ENCODE assay signal across 8 cellular contexts in the genomic region with DNA sequence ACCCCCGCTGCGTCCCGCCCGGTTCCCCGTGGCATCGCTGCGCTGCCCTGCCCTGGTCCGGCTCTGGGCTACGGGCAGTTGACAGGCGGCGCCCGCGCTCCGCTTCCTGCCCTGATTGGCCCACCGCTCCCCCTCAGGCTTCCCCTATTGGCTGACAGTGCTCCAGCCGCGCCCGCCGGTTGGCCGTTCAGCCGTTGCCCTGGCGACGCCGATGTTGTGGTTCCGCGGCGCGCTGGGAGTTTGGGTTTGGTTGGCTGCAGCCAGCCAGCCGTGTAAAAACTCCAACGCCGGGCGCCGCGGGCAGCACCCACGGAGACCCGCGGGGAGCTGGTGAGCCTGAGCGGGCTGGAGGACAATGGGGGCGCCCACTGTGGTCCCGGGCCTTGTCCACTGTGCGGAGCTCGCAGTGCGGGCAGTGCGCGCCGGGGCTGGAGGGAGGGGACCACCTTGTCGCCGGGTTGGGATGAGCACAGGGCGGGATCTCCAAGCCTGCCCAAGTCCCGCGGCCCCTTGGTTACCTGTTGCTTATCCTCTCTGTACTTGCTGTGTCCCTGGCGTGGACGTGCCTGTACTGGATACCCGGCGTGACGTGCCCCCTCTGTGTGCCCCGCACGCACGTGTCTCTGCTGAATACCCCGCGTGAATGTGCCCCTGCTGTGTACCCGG. TPM values are rescaled to one million over a fixed set of nuclear protein-coding genes. Genes with fewer than 3 reads are reported as not detected.
DNase-seq lines count a peak whose midpoint lies in the region; ATAC-seq and TF ChIP-seq lines count a peak whose summit lies in the region.

TSS of gene C7orf57 (plus strand) at position 243 of the 666 bp plus-strand sequence. CDS start 766 bp downstream, outside the sequence.

- H3K27ac Mint-ChIP-seq in activated naive CD8-positive, alpha-beta T cell treated with anti-CD3 and anti-CD28 coated beads, Interleukin-2, amount 10 ng/mL, durations not matched to agents 7 days and 5 days, result no peak within 1 kb of the TSS

- TF ChIP-seq POLR2A in ovary (IDR thresholded peaks at IDR 0.05) (no peak), testis (IDR thresholded peaks at IDR 0.05) (no peak)

- H3K9me2 ChIP-seq in SK-N-SH, result no peaks in the 10 kb centered on the region

- H3K4me1 ChIP-seq in SK-N-SH (ENCODE audit: control insufficient read depth in 1 of 2, insufficient read depth in 2 of 2, low read depth in 1 of 2, low read length in 1 of 2), result peaks cover 6 to 12% of the 10 kb centered on the region in 2 experiments; a peak in 1 of 4 replicates
- H3K4me1 ChIP-seq in ovary (ENCODE audit: insufficient read depth), result peaks cover 11% of the 10 kb centered on the region
- peaks cover 4% of the 10 kb centered on the region for H3K4me1 ChIP-seq in testis

- 0% methylated on average over 34 of the region's 62 CpGs for WGBS in SK-N-SH (ENCODE audit: low lambda C conversion rate)
- WGBS in ovary, 3 donors, result 1 to 2% (median 1%) methylated on average over 49 to 62 of the region's 62 CpGs
- WGBS in testis, 2 donors, result 2% methylated on average over 28 of the region's 62 CpGs; no CpG with 5 or more reads in 1 of the 2 donors

- DNase-seq in DMS79 treated with DMSO at 0.1 percent for 48 hours (lab: John Stamatoyannopoulos, UW) (peak; percentile 66), SK-N-SH (peak; percentile 99), cardiac septum (ENCODE audit: low spot score) (peak; percentile 96), ovary (peak; percentile 68 to 90 (median 80)), testis (peak; percentile 92)
- peak; percentile 86 for DNase-seq in activated naive CD8-positive, alpha-beta T cell treated with anti-CD3 and anti-CD28 coated beads, Interleukin-2, amount 10 ng/mL, durations not matched to agents 7 days and 5 days

- no peaks in the 10 kb centered on the region for H3K9me3 Mint-ChIP-seq in activated naive CD8-positive, alpha-beta T cell treated with anti-CD3 and anti-CD28 coated beads, Interleukin-2, amount 10 ng/mL, durations not matched to agents 7 days and 5 days

- H3K9me3 ChIP-seq in SK-N-SH, result no peaks in the 10 kb centered on the region
- no peaks in the 10 kb centered on the region for H3K9me3 ChIP-seq in ovary
- no peaks in the 10 kb centered on the region for H3K9me3 ChIP-seq in testis

- peak within 1 kb of the TSS; percentile 85; the same call in 1 of the 2 replicates for H2AFZ ChIP-seq in SK-N-SH (ENCODE audit: low read depth)

- POLR2A ChIA-PET in SK-N-SH (lab: Yijun Ruan, JAX), result no interaction called here
- POLR2A ChIA-PET in activated naive CD8-positive, alpha-beta T cell treated with anti-CD3 and anti-CD28 coated beads, Interleukin-2, amount 10 ng/mL, durations not matched to agents 7 days and 5 days (lab: Charles Lee), result interaction anchor here (0.5 to 1.0 kb wide), 2 partner anchors 50 to 134 kb away, joined by 3 read pairs; no protein-coding TSS in a partner anchor

- peak; percentile 100 for ATAC-seq in GM21737 (IDR thresholded peaks at IDR 0.05; ENCODE audit: unreplicated experiment)
- peak; percentile 98 for ATAC-seq in activated naive CD8-positive, alpha-beta T cell treated with anti-CD3 and anti-CD28 coated beads, Interleukin-2, amount 10 ng/mL, durations not matched to agents 7 days and 5 days (ENCODE audit: low read depth)

- H3K79me2 ChIP-seq in SK-N-SH (ENCODE audit: insufficient read depth), result no peaks in the 10 kb centered on the region

- no peaks in the 10 kb centered on the region for H3K36me3 Mint-ChIP-seq in activated naive CD8-positive, alpha-beta T cell treated with anti-CD3 and anti-CD28 coated beads, Interleukin-2, amount 10 ng/mL, durations not matched to agents 7 days and 5 days

- H3K4me2 ChIP-seq in SK-N-SH, result peak within 1 kb of the TSS; percentile 96

- no peak for TF ChIP-seq RAD21 in Ishikawa (IDR thresholded peaks at IDR 0.05; ENCODE audit: low read depth)
- no peak; the same call in 1 of the 2 replicates for TF ChIP-seq RAD21 in SK-N-SH (IDR thresholded peaks at IDR 0.05; ENCODE audit: low read length)

- H3K4me1 Mint-ChIP-seq in activated naive CD8-positive, alpha-beta T cell treated with anti-CD3 and anti-CD28 coated beads, Interleukin-2, amount 10 ng/mL, durations not matched to agents 7 days and 5 days, result peaks cover 12% of the 10 kb centered on the region

- TF ChIP-seq EP300 in Ishikawa (IDR thresholded peaks at IDR 0.05; ENCODE audit: borderline replicate concordance) (no peak), SK-N-SH (IDR thresholded peaks at IDR 0.05; ENCODE audit: borderline replicate concordance in 1 of 2, low read depth in 1 of 2, low read length in 1 of 2) (no peak), ovary (IDR thresholded peaks at IDR 0.05) (no peak)

- peaks cover 41% of the 10 kb centered on the region for H3K27me3 Mint-ChIP-seq in activated naive CD8-positive, alpha-beta T cell treated with anti-CD3 and anti-CD28 coated beads, Interleukin-2, amount 10 ng/mL, durations not matched to agents 7 days and 5 days

- TF ChIP-seq CTCF in SK-N-SH (IDR thresholded peaks at IDR 0.05) (peak; percentile 20; the same call in 1 of the 2 replicates), ovary (IDR thresholded peaks at IDR 0.05) (peak in 1 of 3 donors; percentile 24), testis (IDR thresholded peaks at IDR 0.05) (no peak)

- CTCF ChIA-PET in SK-N-SH (lab: Yijun Ruan, JAX), result interaction anchor here (2.7 kb wide), 1 partner anchor 75 kb away, joined by 11 read pairs; no protein-coding TSS in a partner anchor

- H4K20me1 ChIP-seq in SK-N-SH (ENCODE audit: insufficient read depth), result no peaks in the 10 kb centered on the region

- H3K4me3 ChIP-seq in SK-N-SH (ENCODE audit: low read depth in 2 of 2, low read length in 1 of 2), result peak within 1 kb of the TSS; percentile 72 to 73
- H3K4me3 ChIP-seq in ovary, result peak within 1 kb of the TSS; percentile 35
- H3K4me3 ChIP-seq in testis, result peak within 1 kb of the TSS; percentile 46 to 63

- peak within 1 kb of the TSS; percentile 84 for H3K4me3 Mint-ChIP-seq in activated naive CD8-positive, alpha-beta T cell treated with anti-CD3 and anti-CD28 coated beads, Interleukin-2, amount 10 ng/mL, durations not matched to agents 7 days and 5 days

- H3K9ac ChIP-seq in SK-N-SH, result peak within 1 kb of the TSS; percentile 46; the same call in 1 of the 2 replicates

- peaks cover 5% of the 10 kb centered on the region; the same call in 1 of the 2 replicates for H3K27me3 ChIP-seq in SK-N-SH (ENCODE audit: insufficient read depth)
- H3K27me3 ChIP-seq in ovary, result no peaks in the 10 kb centered on the region
- H3K27me3 ChIP-seq in testis, result no peaks in the 10 kb centered on the region

- no peaks in the 10 kb centered on the region for H3F3A ChIP-seq in SK-N-SH (replicated peaks; ENCODE audit: insufficient read depth)

- no peak within 1 kb of the TSS for H3K27ac ChIP-seq in SK-N-SH (ENCODE audit: low read depth in 2 of 2, low read length in 1 of 2)
- no peak within 1 kb of the TSS for H3K27ac ChIP-seq in ovary
- H3K27ac ChIP-seq in testis, result no peak within 1 kb of the TSS

- H3K36me3 ChIP-seq in SK-N-SH (replicated peaks in 1 of 2; ENCODE audit: control insufficient read depth in 1 of 2, insufficient read depth in 2 of 2, low read length in 1 of 2) (no peaks in the 10 kb centered on the region), ovary (no peaks in the 10 kb centered on the region), testis (ENCODE audit: low read depth, missing control alignments) (no peaks in the 10 kb centered on the region)

- intact Hi-C loops in cardiac septum (cut with DNase I), result loop anchor here (5.0 kb wide), 2 partner anchors 43 to 52 kb away; partner anchors contain the start of gene UPP1
- intact Hi-C loops in ovary (cut with DNase I), result no loop called here
- intact Hi-C loops in testis (cut with DNase I; ENCODE audit: low total_unique reads), result no loop called here

TF ChIP-seq in Ishikawa, 13 proteins besides CTCF, POLR2A, EP300 and RAD21:
- TF ChIP-seq TAF1 (IDR thresholded peaks at IDR 0.05; ENCODE audit: low read depth) (no peak), MAX (IDR thresholded peaks at IDR 0.05) (peak; percentile 61)

TF ChIP-seq in SK-N-SH, 30 proteins besides CTCF, POLR2A, EP300 and RAD21:
- TF ChIP-seq IRF3 (IDR thresholded peaks at IDR 0.05; ENCODE audit: low read depth, low read length) (peak; percentile 89), RCOR1 (IDR thresholded peaks at IDR 0.05; ENCODE audit: low read length) (0 out of 2 replicates have a peak, but pooled peaks have one; percentile 26), MAX (IDR thresholded peaks at IDR 0.05; ENCODE audit: low read depth) (peak; percentile 35), CHD2 (IDR thresholded peaks at IDR 0.05; ENCODE audit: low read length, partially characterized antibody) (peak; percentile 88), MXI1 (IDR thresholded peaks at IDR 0.05; ENCODE audit: low read depth, low read length) (peak; percentile 94), RFX5 (IDR thresholded peaks at IDR 0.05; ENCODE audit: low read length) (peak; percentile 93), SMC3 (IDR thresholded peaks at IDR 0.05; ENCODE audit: low read depth, low read length) (0 out of 2 replicates have a peak, but pooled peaks have one; percentile 1), TCF12 (IDR thresholded peaks at IDR 0.05) (no peak), RXRA (IDR thresholded peaks at IDR 0.05; ENCODE audit: borderline replicate concordance, low read depth) (no peak), SIN3A (IDR thresholded peaks at IDR 0.05; ENCODE audit: borderline replicate concordance, low read depth, low read length) (peak; percentile 97)
TF ChIP-seq in SK-N-SH: peak in this region for 8.

RNA-seq across cellular contexts. Expression of gene C7orf57, which starts in this region (rescaled TPM):
- 0.41 and 0.71 TPM in 2 replicates for polyA plus RNA-seq in SK-N-SH (2012; rRNA removed)
- 0.50 TPM in 2 replicates for polyA plus RNA-seq in SK-N-SH (2012; cell fraction: cytosol; rRNA removed)
- polyA plus RNA-seq in SK-N-SH (2012; cell fraction: nucleus; rRNA removed), result 0.28 and 0.93 TPM in 2 replicates
- total RNA-seq in activated naive CD8-positive, alpha-beta T cell treated with anti-CD3 and anti-CD28 coated beads, Interleukin-2, amount 10 ng/mL, durations not matched to agents 7 days and 5 days, result under 1 TPM; 0.14 to 0.40 TPM
- total RNA-seq in cardiac septum, result not detected
- total RNA-seq in ovary, result 10 to 100 TPM in 1 of 7 donors, 1 to 10 TPM in 1, under 1 TPM in 3, not detected in 2; 0.30 to 18.6 (median 0.38) TPM
- under 1 TPM in 1 of 2 donors, not detected in 1; 0.02 TPM for polyA plus RNA-seq in ovary
- total RNA-seq in testis, result 10 to 100 TPM in 1 of 2 donors, 1 to 10 TPM in 1; 2.8 to 12.3 TPM
- polyA plus RNA-seq in testis (ENCODE audit: insufficient read depth, low read depth, low replicate concordance), result 7.8 TPM

Comparison
In these comparisons a context has a peak if more than half of its experiments do, and no peak if none do; other contexts are left out.
1. Peak in DNase-seq, H3K4me3 ChIP-seq, H3K9ac ChIP-seq and H3K4me2 ChIP-seq in SK-N-SH; RNA of the gene not detected or under 1 TPM.
2. Peak in DNase-seq and ATAC-seq in activated naive CD8-positive, alpha-beta T cell treated with anti-CD3 and anti-CD28 coated beads, Interleukin-2, amount 10 ng/mL, durations not matched to agents 7 days and 5 days; RNA of the gene not detected or under 1 TPM.
3. Peak in DNase-seq in cardiac septum; RNA of the gene not detected or under 1 TPM.